15 cellular contexts compared by ENCODE assay signal in the genomic region with DNA sequence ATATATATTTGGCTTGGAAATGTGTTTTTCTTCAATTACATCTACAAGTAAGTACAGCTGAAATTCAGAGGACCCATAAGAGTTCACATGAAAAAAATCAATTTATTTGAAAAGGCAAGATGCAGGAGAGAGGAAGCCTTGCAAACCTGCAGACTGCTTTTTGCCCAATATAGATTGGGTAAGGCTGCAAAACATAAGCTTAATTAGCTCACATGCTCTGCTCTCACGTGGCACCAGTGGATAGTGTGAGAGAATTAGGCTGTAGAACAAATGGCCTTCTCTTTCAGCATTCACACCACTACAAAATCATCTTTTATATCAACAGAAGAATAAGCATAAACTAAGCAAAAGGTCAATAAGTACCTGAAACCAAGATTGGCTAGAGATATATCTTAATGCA.
"Had no signal": no experiment of that assay in that cellular context is flagged by ENCODE, and none has a peak within 500 bp of the region (broad histone marks: within the 10 kb centered on the region; RNA-seq: fewer than 3 reads in every experiment).

No MANE protein-coding gene starts in this region.

- H3K4me3 Mint-ChIP-seq: activated B cell treated with CpG ODN at 0.5 μM for 24 hours; activated CD4-positive, alpha-beta T cell treated with anti-CD3 and anti-CD28 coated beads, Interleukin-2, amount 10 ng/mL, durations not matched to agents 24 days and 14 days; natural killer cell treated with Interleukin-12 subunit alpha and Interleukin-12 subunit beta and Interleukin-15 and Interleukin-18, amount 100 ng/mL, for 72 hours; T-helper 1 cell treated with Interleukin-12 subunit alpha and Interleukin-12 subunit beta and Interleukin-4 antibody, amounts not matched to agents 30 μg/mL and 1 μg/mL, for 36 hours had no signal

- H3K27me3 ChIP-seq: adrenal gland, tibial nerve had no signal

- ATAC-seq: esophagus mucosa; left cardiac atrium; natural killer cell treated with Interleukin-12 subunit alpha and Interleukin-12 subunit beta and Interleukin-15 and Interleukin-18, amount 100 ng/mL, for 72 hours had no signal

- H3K27me3 Mint-ChIP-seq: activated B cell treated with CpG ODN at 0.5 μM for 24 hours; activated CD4-positive, alpha-beta T cell treated with anti-CD3 and anti-CD28 coated beads, Interleukin-2, amount 10 ng/mL, durations not matched to agents 24 days and 14 days; natural killer cell treated with Interleukin-12 subunit alpha and Interleukin-12 subunit beta and Interleukin-15 and Interleukin-18, amount 100 ng/mL, for 72 hours had no signal

- H3K4me1 ChIP-seq: adrenal gland had no signal

- H3K27ac Mint-ChIP-seq: activated B cell treated with CpG ODN at 0.5 μM for 24 hours; activated CD4-positive, alpha-beta T cell treated with anti-CD3 and anti-CD28 coated beads, Interleukin-2, amount 10 ng/mL, durations not matched to agents 24 days and 14 days; activated T-helper 2 cell treated with anti-CD3 and anti-CD28 coated beads, Interferon-gamma antibody, Interleukin-2, Interleukin-4, amounts not matched to agents 10 μg/mL and 5 μg/mL and 100 μg/mL, durations not matched to agents 14 hours and 24 hours and 36 hours; natural killer cell treated with Interleukin-12 subunit alpha and Interleukin-12 subunit beta and Interleukin-15 and Interleukin-18, amount 100 ng/mL, for 72 hours; T-helper 1 cell treated with Interleukin-12 subunit alpha and Interleukin-12 subunit beta and Interleukin-4 antibody, amounts not matched to agents 30 μg/mL and 1 μg/mL, for 36 hours had no signal

- H3K4me3 ChIP-seq: adrenal gland, tibial nerve had no signal

- H3K27ac ChIP-seq: adrenal gland, skin epidermis had no signal

- DNase-seq: activated B cell treated with CpG ODN at 0.5 μM for 24 hours; activated CD4-positive, alpha-beta T cell treated with anti-CD3 and anti-CD28 coated beads, Interleukin-2, amount 10 ng/mL, durations not matched to agents 24 days and 14 days; activated CD8-positive, alpha-beta memory T cell treated with anti-CD3 and anti-CD28 coated beads for 24 hours; activated naive CD4-positive, alpha-beta T cell treated with anti-CD3 and anti-CD28 coated beads, Interleukin-2, amount 50 U/mL, for 16 hours; activated T-cell treated with anti-CD3 and anti-CD28 coated beads for 4 hours; adrenal gland; left cardiac atrium; mammary epithelial cell had no signal

- H3K9me3 Mint-ChIP-seq: activated B cell treated with CpG ODN at 0.5 μM for 24 hours; activated CD4-positive, alpha-beta T cell treated with anti-CD3 and anti-CD28 coated beads, Interleukin-2, amount 10 ng/mL, durations not matched to agents 24 days and 14 days; activated T-helper 2 cell treated with anti-CD3 and anti-CD28 coated beads, Interferon-gamma antibody, Interleukin-2, Interleukin-4, amounts not matched to agents 10 μg/mL and 5 μg/mL and 100 μg/mL, durations not matched to agents 14 hours and 24 hours and 36 hours; natural killer cell treated with Interleukin-12 subunit alpha and Interleukin-12 subunit beta and Interleukin-15 and Interleukin-18, amount 100 ng/mL, for 72 hours; T-helper 1 cell treated with Interleukin-12 subunit alpha and Interleukin-12 subunit beta and Interleukin-4 antibody, amounts not matched to agents 30 μg/mL and 1 μg/mL, for 36 hours had no signal

- H3K4me1 Mint-ChIP-seq: activated B cell treated with CpG ODN at 0.5 μM for 24 hours had no signal

- FAIRE-seq: endometrium had no signal

- H3K9me3 ChIP-seq: tibial nerve had no signal
